Comparison of ENCODE assay signal across 15 cellular contexts in genomic region chr11:76336597-76336996, GRCh38. TPM values are rescaled to one million over a fixed set of nuclear protein-coding genes. Genes with fewer than 3 reads are reported as not detected.
DNase-seq lines count a peak whose midpoint lies in the region; ATAC-seq and TF ChIP-seq lines count a peak whose summit lies in the region.
"Had no signal": no experiment of that assay in that cellular context is flagged by ENCODE, and none has a peak within 500 bp of the region (broad histone marks: within the 10 kb centered on the region; RNA-seq: fewer than 3 reads in every experiment).

No MANE protein-coding gene starts in this region.

- no peak overlapping the region for H3K27ac ChIP-seq in esophagus muscularis mucosa (replicated peaks in 1 of 4)
- H3K27ac ChIP-seq: SK-N-MC had no signal

- H3K36me3 ChIP-seq in esophagus muscularis mucosa (no peaks in the 10 kb centered on the region), MG63 (no peaks in the 10 kb centered on the region)

- no peak for TF ChIP-seq POLR2A in esophagus muscularis mucosa (IDR thresholded peaks at IDR 0.05; ENCODE audit: low read depth)

- peaks cover 0 to 6% (median 0%) of the 10 kb centered on the region in 4 donors for H3K9me3 ChIP-seq in esophagus muscularis mucosa
- H3K9me3 ChIP-seq in MG63 = no peaks in the 10 kb centered on the region; the same call in 1 of the 2 replicates

- intact Hi-C loops in esophagus muscularis mucosa (cut with DNase I) = no loop called here

- peaks cover 15% of the 10 kb centered on the region for H3K4me1 Mint-ChIP-seq in activated naive CD8-positive, alpha-beta T cell treated with anti-CD3 and anti-CD28 coated beads, Interleukin-2, amount 10 ng/mL, durations not matched to agents 7 days and 5 days
- peaks cover 6% of the 10 kb centered on the region for H3K4me1 Mint-ChIP-seq in activated naive CD8-positive, alpha-beta T cell treated with anti-CD3 and anti-CD28 coated beads for 36 hours

- no peak overlapping the region for H3K4me3 ChIP-seq in esophagus muscularis mucosa
- H3K4me3 ChIP-seq in MG63 = no peak overlapping the region
- H3K4me3 ChIP-seq: SK-N-MC had no signal

- H3K4me1 ChIP-seq in esophagus muscularis mucosa = peaks cover 3 to 17% (median 6%) of the 10 kb centered on the region in 4 donors

- peaks cover 17% of the 10 kb centered on the region for H3K9me3 Mint-ChIP-seq in activated naive CD8-positive, alpha-beta T cell treated with anti-CD3 and anti-CD28 coated beads, Interleukin-2, amount 10 ng/mL, durations not matched to agents 7 days and 5 days
- H3K9me3 Mint-ChIP-seq in activated naive CD8-positive, alpha-beta T cell treated with anti-CD3 and anti-CD28 coated beads for 36 hours = peaks cover 15% of the 10 kb centered on the region

- 71% methylated on average over 2 of the region's 2 CpGs for whole genome bisulfite sequencing in esophagus muscularis mucosa

- no peak for DNase-seq in activated naive CD8-positive, alpha-beta T cell treated with anti-CD3 and anti-CD28 coated beads, Interleukin-2, amount 10 ng/mL, durations not matched to agents 7 days and 5 days
- DNase-seq in activated naive CD8-positive, alpha-beta T cell treated with anti-CD3 and anti-CD28 coated beads for 36 hours = no peak
- peak; percentile 25 for DNase-seq in NOMO-1 treated with dmso at 0.1 percent for 144 hours (lab: John Stamatoyannopoulos, UW; ENCODE audit: unreplicated experiment)
- DNase-seq in esophagus muscularis mucosa (ENCODE audit: extremely low spot score) = peak; percentile 26
- no peak for DNase-seq in activated T-cell treated with anti-CD3 and anti-CD28 coated beads for 4 hours
- DNase-seq in MG63 = no peak
- no peak for DNase-seq in T-helper 9 cell
- DNase-seq: CD8-positive, alpha-beta T cell; NCI-H1417 treated with DMSO at 0.1 percent for 48 hours; NCI-H187 treated with DMSO at 0.1 percent for 48 hours; NCI-H226; NCI-H524 treated with DMSO at 0.1 percent for 48 hours had no signal

- no peak for ATAC-seq in activated naive CD8-positive, alpha-beta T cell treated with anti-CD3 and anti-CD28 coated beads, Interleukin-2, amount 10 ng/mL, durations not matched to agents 7 days and 5 days (ENCODE audit: low read depth)
- no peak for ATAC-seq in HG03442 (IDR thresholded peaks at IDR 0.05; ENCODE audit: unreplicated experiment)
- ATAC-seq: CD8-positive, alpha-beta T cell; Panc1 had no signal

- H3K27me3 ChIP-seq in esophagus muscularis mucosa (no peaks in the 10 kb centered on the region), MG63 (no peaks in the 10 kb centered on the region)

- peak overlapping the region; percentile 32 for H3K27ac Mint-ChIP-seq in activated naive CD8-positive, alpha-beta T cell treated with anti-CD3 and anti-CD28 coated beads, Interleukin-2, amount 10 ng/mL, durations not matched to agents 7 days and 5 days
- no peak overlapping the region for H3K27ac Mint-ChIP-seq in activated naive CD8-positive, alpha-beta T cell treated with anti-CD3 and anti-CD28 coated beads for 36 hours
- H3K27ac Mint-ChIP-seq: CD8-positive, alpha-beta T cell had no signal

- peaks cover 3% of the 10 kb centered on the region for H3K27me3 Mint-ChIP-seq in activated naive CD8-positive, alpha-beta T cell treated with anti-CD3 and anti-CD28 coated beads, Interleukin-2, amount 10 ng/mL, durations not matched to agents 7 days and 5 days
- peaks cover 5% of the 10 kb centered on the region for H3K27me3 Mint-ChIP-seq in activated naive CD8-positive, alpha-beta T cell treated with anti-CD3 and anti-CD28 coated beads for 36 hours

- no peak overlapping the region for H3K4me3 Mint-ChIP-seq in activated naive CD8-positive, alpha-beta T cell treated with anti-CD3 and anti-CD28 coated beads, Interleukin-2, amount 10 ng/mL, durations not matched to agents 7 days and 5 days
- no peak overlapping the region for H3K4me3 Mint-ChIP-seq in activated naive CD8-positive, alpha-beta T cell treated with anti-CD3 and anti-CD28 coated beads for 36 hours
- H3K4me3 Mint-ChIP-seq: CD8-positive, alpha-beta T cell had no signal

- H3K36me3 Mint-ChIP-seq in activated naive CD8-positive, alpha-beta T cell treated with anti-CD3 and anti-CD28 coated beads, Interleukin-2, amount 10 ng/mL, durations not matched to agents 7 days and 5 days = no peaks in the 10 kb centered on the region
- no peaks in the 10 kb centered on the region for H3K36me3 Mint-ChIP-seq in activated naive CD8-positive, alpha-beta T cell treated with anti-CD3 and anti-CD28 coated beads for 36 hours
- H3K36me3 Mint-ChIP-seq: CD8-positive, alpha-beta T cell had no signal

- POLR2A ChIA-PET in activated naive CD8-positive, alpha-beta T cell treated with anti-CD3 and anti-CD28 coated beads, Interleukin-2, amount 10 ng/mL, durations not matched to agents 7 days and 5 days (lab: Charles Lee) = interaction anchor here (0.7 kb wide), 1 partner anchor 36 kb away, joined by 3 read pairs; no protein-coding TSS in a partner anchor

- no peak for TF ChIP-seq CTCF in esophagus muscularis mucosa (IDR thresholded peaks at IDR 0.05)

- no peak for TF ChIP-seq EP300 in esophagus muscularis mucosa (IDR thresholded peaks at IDR 0.05)

RNA-seq across cellular contexts. Expression of gene THAP12, which starts 44.3 kb away (rescaled TPM):
- total RNA-seq in activated naive CD8-positive, alpha-beta T cell treated with anti-CD3 and anti-CD28 coated beads, Interleukin-2, amount 10 ng/mL, durations not matched to agents 7 days and 5 days = 10 to 100 TPM; 48.8 to 49.4 TPM
- 10 to 100 TPM; 68.3 to 74.7 TPM for total RNA-seq in activated naive CD8-positive, alpha-beta T cell treated with anti-CD3 and anti-CD28 coated beads for 36 hours
- 10 to 100 TPM; 20.7 to 28.8 (median 27.0) TPM for total RNA-seq in esophagus muscularis mucosa
- 53.6 and 137 TPM in 2 replicates for total RNA-seq in MG63 (2014; rRNA removed; shearing (Covaris generic); ENCODE audit: low replicate concordance)

RNA-seq across cellular contexts. Expression of gene GVQW3, which starts 44.5 kb away (rescaled TPM):
- total RNA-seq in activated naive CD8-positive, alpha-beta T cell treated with anti-CD3 and anti-CD28 coated beads, Interleukin-2, amount 10 ng/mL, durations not matched to agents 7 days and 5 days = 1 to 10 TPM; 4.5 to 6.8 TPM
- total RNA-seq in activated naive CD8-positive, alpha-beta T cell treated with anti-CD3 and anti-CD28 coated beads for 36 hours = 1 to 10 TPM; 1.8 to 2.0 TPM
- 1 to 10 TPM in 2 of 4 donors, under 1 TPM in 2; 0.50 to 1.6 (median 1.0) TPM for total RNA-seq in esophagus muscularis mucosa
- total RNA-seq in MG63 (2014; rRNA removed; shearing (Covaris generic); ENCODE audit: low replicate concordance) = 0.54 and 1.0 TPM in 2 replicates

Comparison
In these comparisons a context has a peak if more than half of its experiments do, and no peak if none do; other contexts are left out.
1. DNase-seq: peak in NOMO-1 treated with dmso at 0.1 percent for 144 hours (single experiment) and esophagus muscularis mucosa (single experiment); none in activated naive CD8-positive, alpha-beta T cell treated with anti-CD3 and anti-CD28 coated beads, Interleukin-2, amount 10 ng/mL, durations not matched to agents 7 days and 5 days (single experiment), activated naive CD8-positive, alpha-beta T cell treated with anti-CD3 and anti-CD28 coated beads for 36 hours (single experiment), activated T-cell treated with anti-CD3 and anti-CD28 coated beads for 4 hours (single experiment), MG63 (single experiment) and T-helper 9 cell (single experiment).